17 cellular contexts compared by ENCODE assay signal in the genomic region with DNA sequence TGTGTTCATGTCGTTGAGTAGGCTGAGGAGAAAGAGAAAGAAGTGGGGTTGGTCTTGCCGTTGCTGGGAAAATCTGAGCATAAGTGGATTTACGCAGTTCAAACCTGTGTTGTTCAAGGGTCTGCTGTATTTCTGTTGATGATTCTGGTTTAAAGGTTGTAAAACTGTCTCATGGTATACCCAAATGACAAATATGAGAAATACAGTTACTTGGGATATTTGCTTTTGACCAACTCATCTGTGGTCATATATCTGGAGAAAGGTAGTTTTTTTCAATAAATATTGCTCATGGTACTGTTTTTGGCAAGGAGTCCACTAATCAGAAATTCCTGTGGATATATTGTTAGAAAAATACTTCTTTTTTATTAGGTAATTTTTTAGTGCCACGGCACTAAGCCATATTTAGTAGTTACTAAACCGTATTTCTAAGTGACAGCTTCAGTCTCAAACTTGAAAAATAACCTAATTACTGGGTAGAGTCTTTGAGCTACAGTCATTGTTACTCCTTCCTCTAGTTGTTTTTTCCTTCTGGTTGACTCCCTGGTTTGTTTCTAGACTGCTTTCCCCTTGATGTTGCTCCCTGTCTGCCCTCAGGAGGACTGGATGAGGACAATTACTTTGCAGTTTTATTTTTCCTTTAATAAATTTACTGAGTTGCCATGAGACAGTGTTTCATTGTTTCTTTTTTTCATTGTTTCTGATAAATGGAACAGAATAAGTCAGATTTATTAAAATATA. TPM values are rescaled to one million over a fixed set of nuclear protein-coding genes. Genes with fewer than 3 reads are reported as not detected.
DNase-seq lines count a peak whose midpoint lies in the region; ATAC-seq and TF ChIP-seq lines count a peak whose summit lies in the region.
"Had no signal": no experiment of that assay in that cellular context is flagged by ENCODE, and none has a peak within 500 bp of the region (broad histone marks: within the 10 kb centered on the region; RNA-seq: fewer than 3 reads in every experiment).

No MANE protein-coding gene starts in this region.

- H3K36me3 ChIP-seq in HEK293 (ENCODE audit: control insufficient read depth in 2 of 2, insufficient read depth in 1 of 2, low read length in 2 of 2) (peaks cover 35 to 62% of the 10 kb centered on the region in 2 experiments), neural progenitor cell (peaks cover 22% of the 10 kb centered on the region), vagina (peaks cover 0 to 43% of the 10 kb centered on the region in 2 donors)
- peaks cover 37% of the 10 kb centered on the region for H3K36me3 ChIP-seq in effector memory CD4-positive, alpha-beta T cell (ENCODE audit: control insufficient read depth, insufficient read depth, low read length)

- POLR2A ChIA-PET in HEK293 (lab: Yijun Ruan, JAX) = no interaction called here

- no peak overlapping the region for H3K4me3 Mint-ChIP-seq in activated T-cell treated with anti-CD3 and anti-CD28 coated beads, Interleukin-2, amount 50 U/mL, for 72 hours
- H3K4me3 Mint-ChIP-seq in activated T-cell treated with anti-CD3 and anti-CD28 coated beads, Interleukin-2, amount 50 U/mL, for 4 hours = no peak overlapping the region
- H3K4me3 Mint-ChIP-seq in chondrocyte (ENCODE audit: unreplicated experiment) = no peak overlapping the region
- H3K4me3 Mint-ChIP-seq in nephron progenitor cell = no peak overlapping the region
- H3K4me3 Mint-ChIP-seq in neural progenitor cell = no peak overlapping the region

- H3K4me1 ChIP-seq in HEK293 (ENCODE audit: control insufficient read depth, insufficient read depth, low read length) (no peaks in the 10 kb centered on the region), neural progenitor cell (no peaks in the 10 kb centered on the region), vagina (no peaks in the 10 kb centered on the region)
- H3K4me1 ChIP-seq in effector memory CD4-positive, alpha-beta T cell (ENCODE audit: control insufficient read depth, insufficient read depth, low read length, poor library complexity, severe bottlenecking) = no peaks in the 10 kb centered on the region

- H3K36me3 Mint-ChIP-seq in activated T-cell treated with anti-CD3 and anti-CD28 coated beads, Interleukin-2, amount 50 U/mL, for 72 hours (ENCODE audit: insufficient read depth in 2 of 2) = peaks cover 0 to 15% of the 10 kb centered on the region in 2 donors
- H3K36me3 Mint-ChIP-seq in activated T-cell treated with anti-CD3 and anti-CD28 coated beads, Interleukin-2, amount 50 U/mL, for 4 hours (ENCODE audit: insufficient read depth) = peaks cover 21% of the 10 kb centered on the region
- peaks cover 20% of the 10 kb centered on the region for H3K36me3 Mint-ChIP-seq in chondrocyte (ENCODE audit: low read depth)
- H3K36me3 Mint-ChIP-seq in nephron progenitor cell (ENCODE audit: low read depth) = peaks cover 89% of the 10 kb centered on the region
- peaks cover 28% of the 10 kb centered on the region for H3K36me3 Mint-ChIP-seq in neural progenitor cell

- intact Hi-C loops in vagina (cut with DNase I) = no loop called here

- no peaks in the 10 kb centered on the region for H3K27me3 ChIP-seq in effector memory CD4-positive, alpha-beta T cell (replicated peaks; ENCODE audit: control insufficient read depth, insufficient read depth, low read length, poor library complexity, severe bottlenecking)
- no peaks in the 10 kb centered on the region for H3K27me3 ChIP-seq in neural progenitor cell
- no peaks in the 10 kb centered on the region for H3K27me3 ChIP-seq in vagina
- H3K27me3 ChIP-seq: MG63 had no signal

- H3K4me3 ChIP-seq in HEK293 (ENCODE audit: low read depth, low read length) (no peak overlapping the region), neural progenitor cell (no peak overlapping the region), vagina (no peak overlapping the region)
- H3K4me3 ChIP-seq in effector memory CD4-positive, alpha-beta T cell (ENCODE audit: insufficient read depth, low read depth, low read length, poor library complexity, severe bottlenecking) = no peak overlapping the region
- H3K4me3 ChIP-seq: GM12878, MG63, PC-9 had no signal

- no peak for TF ChIP-seq POLR2A in vagina (IDR thresholded peaks at IDR 0.05)

- H3K9me3 ChIP-seq in HEK293 (ENCODE audit: control insufficient read depth, insufficient read depth, low read depth, low read length) = no peaks in the 10 kb centered on the region
- H3K9me3 ChIP-seq in effector memory CD4-positive, alpha-beta T cell (ENCODE audit: control insufficient read depth, low read length) = no peaks in the 10 kb centered on the region
- H3K9me3 ChIP-seq in neural progenitor cell (ENCODE audit: low read depth) = no peaks in the 10 kb centered on the region
- H3K9me3 ChIP-seq in vagina = no peaks in the 10 kb centered on the region
- H3K9me3 ChIP-seq: MG63 had no signal

- H3K4me1 Mint-ChIP-seq in activated T-cell treated with anti-CD3 and anti-CD28 coated beads, Interleukin-2, amount 50 U/mL, for 72 hours (ENCODE audit: low read depth) = no peaks in the 10 kb centered on the region
- H3K4me1 Mint-ChIP-seq in activated T-cell treated with anti-CD3 and anti-CD28 coated beads, Interleukin-2, amount 50 U/mL, for 4 hours (ENCODE audit: low read depth) = peaks cover 2% of the 10 kb centered on the region
- H3K4me1 Mint-ChIP-seq in chondrocyte (ENCODE audit: low read depth) (no peaks in the 10 kb centered on the region), nephron progenitor cell (no peaks in the 10 kb centered on the region), neural progenitor cell (no peaks in the 10 kb centered on the region)

- H3K79me2 ChIP-seq in neural progenitor cell (ENCODE audit: low read depth) = peaks cover 9% of the 10 kb centered on the region

- DNase-seq in activated T-cell treated with anti-CD3 and anti-CD28 coated beads, Interleukin-2, amount 50 U/mL, for 72 hours = no peak
- DNase-seq in activated T-cell treated with anti-CD3 and anti-CD28 coated beads, Interleukin-2, amount 50 U/mL, for 4 hours = no peak
- no peak for DNase-seq in chondrocyte (ENCODE audit: low spot score)
- DNase-seq in nephron progenitor cell = no peak
- DNase-seq in effector memory CD4-positive, alpha-beta T cell = no peak
- no peak for DNase-seq in neural progenitor cell (ENCODE audit: low spot score)
- no peak for DNase-seq in vagina (ENCODE audit: extremely low spot score in 2 of 2)
- DNase-seq: DMS79, MG63, NCI-H1092 treated with DMSO at 0.1 percent for 48 hours, NCI-H1694, NCI-H345, PC-9 had no signal

- H3F3A ChIP-seq in neural progenitor cell (ENCODE audit: low read depth) = peaks cover 4% of the 10 kb centered on the region

- CTCF ChIA-PET in HEK293 (lab: Yijun Ruan, JAX) = interaction anchor here (0.7 kb wide), 1 partner anchor 162 kb away, joined by 3 read pairs; no protein-coding TSS in a partner anchor

- TF ChIP-seq CTCF in HEK293 (tag by site-specific recombination; IDR thresholded peaks at IDR 0.05) = no peak
- no peak for TF ChIP-seq CTCF in chondrocyte (IDR thresholded peaks at IDR 0.05)
- no peak for TF ChIP-seq CTCF in nephron progenitor cell (IDR thresholded peaks at IDR 0.05)
- no peak for TF ChIP-seq CTCF in neural progenitor cell (IDR thresholded peaks at IDR 0.05)
- no peak for TF ChIP-seq CTCF in vagina (IDR thresholded peaks at IDR 0.05)

- peak overlapping the region; percentile 63 for H3K27ac Mint-ChIP-seq in activated T-cell treated with anti-CD3 and anti-CD28 coated beads, Interleukin-2, amount 50 U/mL, for 72 hours
- peak overlapping the region; percentile 71 for H3K27ac Mint-ChIP-seq in chondrocyte (ENCODE audit: unreplicated experiment)
- peak overlapping the region; percentile 30 for H3K27ac Mint-ChIP-seq in nephron progenitor cell
- H3K27ac Mint-ChIP-seq in neural progenitor cell = no peak overlapping the region

- H4K20me1 ChIP-seq in neural progenitor cell (ENCODE audit: low read depth) = no peaks in the 10 kb centered on the region

- no peak overlapping the region for H3K4me2 ChIP-seq in neural progenitor cell
- H3K4me2 ChIP-seq: KMS-11, PC-9 had no signal

- H3K27me3 Mint-ChIP-seq in activated T-cell treated with anti-CD3 and anti-CD28 coated beads, Interleukin-2, amount 50 U/mL, for 72 hours (ENCODE audit: low read depth) = no peaks in the 10 kb centered on the region
- H3K27me3 Mint-ChIP-seq in activated T-cell treated with anti-CD3 and anti-CD28 coated beads, Interleukin-2, amount 50 U/mL, for 4 hours (ENCODE audit: low read depth) = no peaks in the 10 kb centered on the region
- H3K27me3 Mint-ChIP-seq in chondrocyte (ENCODE audit: low read depth) = no peaks in the 10 kb centered on the region
- peaks cover 2% of the 10 kb centered on the region for H3K27me3 Mint-ChIP-seq in nephron progenitor cell (ENCODE audit: low read depth, poor library complexity)
- H3K27me3 Mint-ChIP-seq in neural progenitor cell (ENCODE audit: insufficient read depth, low read depth) = no peaks in the 10 kb centered on the region

- H3K9ac ChIP-seq in neural progenitor cell = no peak overlapping the region
- H3K9ac ChIP-seq: KMS-11 had no signal

- no peak overlapping the region for H2AFZ ChIP-seq in neural progenitor cell (replicated peaks)
- H2AFZ ChIP-seq: PC-9 had no signal

- no peaks in the 10 kb centered on the region for H3K9me3 Mint-ChIP-seq in activated T-cell treated with anti-CD3 and anti-CD28 coated beads, Interleukin-2, amount 50 U/mL, for 72 hours
- H3K9me3 Mint-ChIP-seq in activated T-cell treated with anti-CD3 and anti-CD28 coated beads, Interleukin-2, amount 50 U/mL, for 4 hours = no peaks in the 10 kb centered on the region
- H3K9me3 Mint-ChIP-seq in chondrocyte (ENCODE audit: low read depth) (no peaks in the 10 kb centered on the region), nephron progenitor cell (no peaks in the 10 kb centered on the region), neural progenitor cell (no peaks in the 10 kb centered on the region)

- no peak overlapping the region for H3K27ac ChIP-seq in HEK293 (ENCODE audit: extremely low read depth, low read depth, low read length)
- no peak overlapping the region for H3K27ac ChIP-seq in effector memory CD4-positive, alpha-beta T cell (ENCODE audit: insufficient read depth, low read length, poor library complexity, severe bottlenecking)
- H3K27ac ChIP-seq in neural progenitor cell = no peak overlapping the region
- H3K27ac ChIP-seq in vagina = no peak overlapping the region
- H3K27ac ChIP-seq: KMS-11, PC-9 had no signal

- ATAC-seq in activated T-cell treated with anti-CD3 and anti-CD28 coated beads, Interleukin-2, amount 50 U/mL, for 72 hours (replicated peaks in 1 of 2) = no peak
- ATAC-seq in activated T-cell treated with anti-CD3 and anti-CD28 coated beads, Interleukin-2, amount 50 U/mL, for 4 hours = no peak
- ATAC-seq: GM12878, HepG2 had no signal

RNA-seq across cellular contexts. Expression of a gene that starts 31.5 kb away (rescaled TPM):
- 10 to 100 TPM; 20.9 to 21.6 TPM for total RNA-seq in activated T-cell treated with anti-CD3 and anti-CD28 coated beads, Interleukin-2, amount 50 U/mL, for 72 hours
- 10 to 100 TPM; 23.5 to 28.1 (median 23.8) TPM for total RNA-seq in activated T-cell treated with anti-CD3 and anti-CD28 coated beads, Interleukin-2, amount 50 U/mL, for 4 hours
- total RNA-seq in chondrocyte (30.8 to 32.8 TPM (median 32.3 TPM) in 3 replicates), neural progenitor cell (ENCODE audit: low replicate concordance) (55.5 and 76.7 TPM in 2 replicates), vagina (24.3 TPM)

RNA-seq across cellular contexts. Expression of a gene that starts 47.2 kb away (rescaled TPM):
- total RNA-seq in activated T-cell treated with anti-CD3 and anti-CD28 coated beads, Interleukin-2, amount 50 U/mL, for 72 hours = 10 to 100 TPM; 64.9 to 75.0 TPM
- total RNA-seq in activated T-cell treated with anti-CD3 and anti-CD28 coated beads, Interleukin-2, amount 50 U/mL, for 4 hours = 100 to 1,000 TPM; 452 to 521 (median 492) TPM
- total RNA-seq in chondrocyte (55.2 to 99.6 TPM (median 55.4 TPM) in 3 replicates), neural progenitor cell (ENCODE audit: low replicate concordance) (237 and 320 TPM in 2 replicates), vagina (39.0 TPM)

RNA-seq across cellular contexts. Expression of a gene that starts 47.7 kb away (rescaled TPM):
- 100 to 1,000 TPM; 635 to 720 TPM for total RNA-seq in activated T-cell treated with anti-CD3 and anti-CD28 coated beads, Interleukin-2, amount 50 U/mL, for 72 hours
- 1,000 to 10,000 TPM; 1,165 to 1,393 (median 1,366) TPM for total RNA-seq in activated T-cell treated with anti-CD3 and anti-CD28 coated beads, Interleukin-2, amount 50 U/mL, for 4 hours
- total RNA-seq in chondrocyte (149 to 195 TPM (median 152 TPM) in 3 replicates), neural progenitor cell (ENCODE audit: low replicate concordance) (399 and 539 TPM in 2 replicates), vagina (127 TPM)
